Comparison of ENCODE assay signal across 17 cellular contexts in the genomic region with DNA sequence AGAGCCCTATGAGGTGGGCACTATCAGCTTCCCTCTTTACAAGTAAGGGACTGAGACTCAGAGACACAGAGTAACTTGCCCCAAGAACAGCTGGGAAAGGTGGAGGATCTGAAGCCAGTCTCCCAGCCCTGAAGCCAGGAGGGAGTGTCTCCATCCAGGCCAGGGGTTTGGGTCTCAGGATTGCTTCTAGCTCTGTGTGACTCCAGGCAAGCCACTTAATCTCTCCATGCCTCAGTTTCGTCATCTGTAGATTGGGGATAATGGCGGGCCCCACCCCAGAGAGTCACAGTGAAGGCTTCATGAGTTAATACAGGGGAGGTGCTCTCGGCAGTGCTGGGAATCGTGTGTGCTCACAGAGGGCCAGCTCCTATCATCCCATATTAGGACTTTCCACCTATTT.
"Had no signal": no experiment of that assay in that cellular context is flagged by ENCODE, and none has a peak within 500 bp of the region (broad histone marks: within the 10 kb centered on the region; RNA-seq: fewer than 3 reads in every experiment).

No MANE protein-coding gene starts in this region.

- H3K4me3 ChIP-seq: cardiac muscle cell, coronary artery, heart right ventricle, left ventricle myocardium inferior, right atrium auricular region had no signal

- H2AFZ ChIP-seq: parathyroid adenoma had no signal

- H3K4me3 Mint-ChIP-seq: activated CD4-positive, alpha-beta memory T cell treated with anti-CD3 and anti-CD28 coated beads, Interleukin-2, amount 10 ng/mL, durations not matched to agents 7 days and 5 days had no signal

- H3K27ac Mint-ChIP-seq: activated CD4-positive, alpha-beta memory T cell treated with anti-CD3 and anti-CD28 coated beads, Interleukin-2, amount 10 ng/mL, durations not matched to agents 7 days and 5 days; activated T-helper 2 cell treated with anti-CD3 and anti-CD28 coated beads, Interferon-gamma antibody, Interleukin-2, Interleukin-4, amounts not matched to agents 10 μg/mL and 5 μg/mL and 100 μg/mL, durations not matched to agents 14 hours and 24 hours and 36 hours had no signal

- H3K27me3 ChIP-seq: cardiac muscle cell, heart right ventricle, right atrium auricular region had no signal

- H3K9ac ChIP-seq: parathyroid adenoma had no signal

- H3K9me3 Mint-ChIP-seq: activated CD4-positive, alpha-beta memory T cell treated with anti-CD3 and anti-CD28 coated beads, Interleukin-2, amount 10 ng/mL, durations not matched to agents 7 days and 5 days; activated T-helper 2 cell treated with anti-CD3 and anti-CD28 coated beads, Interferon-gamma antibody, Interleukin-2, Interleukin-4, amounts not matched to agents 10 μg/mL and 5 μg/mL and 100 μg/mL, durations not matched to agents 14 hours and 24 hours and 36 hours had no signal

- H3K9me3 ChIP-seq: heart right ventricle, left ventricle myocardium inferior, right atrium auricular region had no signal

- H3K36me3 ChIP-seq: cardiac muscle cell had no signal

- H3K27me3 Mint-ChIP-seq: activated CD4-positive, alpha-beta memory T cell treated with anti-CD3 and anti-CD28 coated beads, Interleukin-2, amount 10 ng/mL, durations not matched to agents 7 days and 5 days had no signal

- H3K79me2 ChIP-seq: parathyroid adenoma had no signal

- H3K27ac ChIP-seq: cardiac muscle cell, coronary artery, parathyroid adenoma, right atrium auricular region had no signal

- DNase-seq: activated CD4-positive, alpha-beta memory T cell treated with anti-CD3 and anti-CD28 coated beads, Interleukin-2, amount 10 ng/mL, durations not matched to agents 7 days and 5 days; activated CD4-positive, alpha-beta T cell treated with anti-CD3 and anti-CD28 coated beads for 1 hour; effector CD4-positive, alpha-beta T cell; heart right ventricle; left ventricle myocardium inferior; mesendoderm; small intestine; stimulated activated naive CD4-positive, alpha-beta T cell; trophoblast cell had no signal

- FAIRE-seq: astrocyte, frontal cortex, keratinocyte, small intestine had no signal

- H3K4me1 ChIP-seq: parathyroid adenoma, right atrium auricular region had no signal
